ENCODE assay signal across 24 cellular contexts in the genomic region with DNA sequence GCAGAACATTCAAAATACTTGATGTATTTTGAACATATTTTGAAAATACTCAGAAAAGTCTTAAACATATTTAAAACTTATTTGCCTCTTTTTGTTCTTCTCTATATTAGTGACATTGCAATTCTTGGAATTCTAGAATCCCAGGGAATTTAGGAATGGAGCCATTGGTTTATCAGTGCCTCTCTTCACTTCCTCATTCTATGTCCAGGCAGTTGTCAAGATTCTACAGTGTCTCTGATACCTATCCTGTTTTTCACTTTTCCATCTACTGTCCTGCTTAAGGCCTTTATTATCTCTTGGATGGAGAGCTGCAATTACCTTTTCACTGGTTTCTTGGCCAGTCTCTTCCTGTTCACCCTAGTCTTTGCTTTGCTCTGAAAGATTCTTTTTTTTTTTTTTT.
"Had no signal": no experiment of that assay in that cellular context is flagged by ENCODE, and none has a peak within 500 bp of the region (broad histone marks: within the 10 kb centered on the region; RNA-seq: fewer than 3 reads in every experiment).

No MANE protein-coding gene starts in this region.

- H3K4me1 ChIP-seq: upper lobe of left lung had no signal

- H3K9me3 Mint-ChIP-seq: activated naive CD8-positive, alpha-beta T cell treated with anti-CD3 and anti-CD28 coated beads for 36 hours; activated T-helper 2 cell treated with anti-CD3 and anti-CD28 coated beads, Interferon-gamma antibody, Interleukin-2, Interleukin-4, amounts not matched to agents 10 μg/mL and 5 μg/mL and 100 μg/mL, durations not matched to agents 14 hours and 24 hours and 36 hours; endodermal cell; stimulated activated naive B cell treated with anti-CD40 and anti-IgM and Interleukin-4, amounts not matched to agents 10 μg/mL and 1 μg/mL and 100 μg/mL, for 72 hours; T-helper 2 cell treated with Interferon-gamma antibody and Interleukin-4, amounts not matched to agents 5 μg/mL and 100 μg/mL, for 36 hours had no signal

- DNase-seq: activated CD4-positive, alpha-beta T cell treated with anti-CD3 and anti-CD28 coated beads, Interleukin-2, amount 50 U/mL, for 1 hour; activated naive CD4-positive, alpha-beta T cell; activated naive CD8-positive, alpha-beta T cell treated with anti-CD3 and anti-CD28 coated beads for 36 hours; activated T-cell treated with anti-CD3 and anti-CD28 coated beads, Interleukin-2, amount 50 U/mL, for 1 hour; cerebellar nuclear complex; cortex of kidney; endodermal cell; mammary epithelial cell; nucleus accumbens; sigmoid colon; stimulated activated CD4-positive, alpha-beta T cell treated with anti-CD3 and anti-CD28 coated beads, Interleukin-2, amount 100 ng/mL, for 48 hours; stimulated activated CD8-positive, alpha-beta memory T cell treated with anti-CD3 and anti-CD28 coated beads, Interleukin-4, amount 100 ng/mL, for 48 hours; stimulated activated naive B cell treated with anti-CD40 and anti-IgM and Interleukin-4, amounts not matched to agents 10 μg/mL and 1 μg/mL and 100 μg/mL, for 72 hours; testis; upper lobe of left lung had no signal

- FAIRE-seq: astrocyte, keratinocyte had no signal

- H3K27ac ChIP-seq: epithelial cell of prostate, testis, upper lobe of left lung, VCaP had no signal

- H3K4me3 Mint-ChIP-seq: activated naive CD8-positive, alpha-beta T cell treated with anti-CD3 and anti-CD28 coated beads for 36 hours; endodermal cell; stimulated activated naive B cell treated with anti-CD40 and anti-IgM and Interleukin-4, amounts not matched to agents 10 μg/mL and 1 μg/mL and 100 μg/mL, for 72 hours; T-helper 2 cell treated with Interferon-gamma antibody and Interleukin-4, amounts not matched to agents 5 μg/mL and 100 μg/mL, for 36 hours had no signal

- H3K27me3 ChIP-seq: sigmoid colon, testis, upper lobe of left lung had no signal

- ATAC-seq: activated CD4-positive, CD25-positive, alpha-beta regulatory T cell treated with anti-CD3 and anti-CD28 coated beads, Interleukin-2, amount 50 U/mL, for 24 hours; left lobe of liver; SK-N-SH treated with all-trans-retinoic acid at 6 μM for 48 hours; stimulated activated naive B cell treated with anti-CD40 and anti-IgM and Interleukin-4, amounts not matched to agents 10 μg/mL and 1 μg/mL and 100 μg/mL, for 72 hours had no signal

- H3K4me3 ChIP-seq: sigmoid colon, testis, upper lobe of left lung had no signal

- H3K36me3 ChIP-seq: sigmoid colon had no signal

- H3K27ac Mint-ChIP-seq: activated naive CD8-positive, alpha-beta T cell treated with anti-CD3 and anti-CD28 coated beads for 36 hours; activated T-helper 2 cell treated with anti-CD3 and anti-CD28 coated beads, Interferon-gamma antibody, Interleukin-2, Interleukin-4, amounts not matched to agents 10 μg/mL and 5 μg/mL and 100 μg/mL, durations not matched to agents 14 hours and 24 hours and 36 hours; endodermal cell; stimulated activated naive B cell treated with anti-CD40 and anti-IgM and Interleukin-4, amounts not matched to agents 10 μg/mL and 1 μg/mL and 100 μg/mL, for 72 hours; T-helper 2 cell treated with Interferon-gamma antibody and Interleukin-4, amounts not matched to agents 5 μg/mL and 100 μg/mL, for 36 hours had no signal

- H3K9me3 ChIP-seq: sigmoid colon, testis, upper lobe of left lung had no signal

- H3K4me1 Mint-ChIP-seq: activated naive CD8-positive, alpha-beta T cell treated with anti-CD3 and anti-CD28 coated beads for 36 hours; endodermal cell had no signal

- H3K27me3 Mint-ChIP-seq: activated naive CD8-positive, alpha-beta T cell treated with anti-CD3 and anti-CD28 coated beads for 36 hours; stimulated activated naive B cell treated with anti-CD40 and anti-IgM and Interleukin-4, amounts not matched to agents 10 μg/mL and 1 μg/mL and 100 μg/mL, for 72 hours had no signal
